ENCODE assay signal across 9 cellular contexts in the genomic region with DNA sequence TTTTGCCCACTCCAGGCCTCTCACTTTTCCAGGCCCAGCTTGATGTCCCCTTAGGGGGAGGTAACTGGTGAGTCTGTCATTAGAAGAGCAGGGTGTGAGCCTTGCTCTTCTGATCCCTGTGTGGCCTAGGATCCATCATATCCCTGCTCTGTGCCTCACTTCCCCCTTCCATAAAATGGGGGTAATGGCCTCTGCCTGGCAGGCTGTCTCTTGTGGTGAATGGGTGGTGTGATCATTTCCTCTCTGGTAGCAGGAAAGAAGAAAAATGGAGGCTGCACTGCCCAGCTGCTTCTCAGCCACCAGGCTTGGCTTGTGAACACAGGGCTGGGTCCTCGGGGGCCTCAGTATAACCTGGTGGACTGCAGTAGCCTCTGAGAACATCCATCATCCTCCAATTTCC. TPM values are rescaled to one million over a fixed set of nuclear protein-coding genes. Genes with fewer than 3 reads are reported as not detected.
DNase-seq lines count a peak whose midpoint lies in the region; ATAC-seq and TF ChIP-seq lines count a peak whose summit lies in the region.
"Had no signal": no experiment of that assay in that cellular context is flagged by ENCODE, and none has a peak within 500 bp of the region (broad histone marks: within the 10 kb centered on the region; RNA-seq: fewer than 3 reads in every experiment).

No MANE protein-coding gene starts in this region.

- H3K27ac ChIP-seq in SJCRH30: peak overlapping the region; percentile 49
- H3K27ac ChIP-seq: epithelial cell of prostate had no signal

- DNase-seq in GF-D8 (lab: John Stamatoyannopoulos, UW) (peak; percentile 28), SJCRH30 (no peak), fibroblast of pulmonary artery (ENCODE audit: low read depth) (no peak), retina (no peak), DMS 273 treated with DMSO at 0.1 percent for 48 hours (lab: John Stamatoyannopoulos, UW) (no peak)
- no peak for DNase-seq in activated CD4-positive, alpha-beta T cell treated with anti-CD3 and anti-CD28 coated beads, Interleukin-2, amount 10 ng/mL, durations not matched to agents 24 days and 14 days

- H3K9ac ChIP-seq in skeletal muscle satellite cell (ENCODE audit: low read depth, low read length): peak overlapping the region; percentile 69

- no peaks in the 10 kb centered on the region for H3K9me3 Mint-ChIP-seq in activated CD4-positive, alpha-beta T cell treated with anti-CD3 and anti-CD28 coated beads, Interleukin-2, amount 10 ng/mL, durations not matched to agents 24 days and 14 days

- H3K4me1 ChIP-seq in SJCRH30: peaks cover 23% of the 10 kb centered on the region
- H3K4me1 ChIP-seq in skeletal muscle satellite cell (ENCODE audit: control insufficient read depth, insufficient read depth, low read length): peaks cover 66% of the 10 kb centered on the region

- H3K4me1 Mint-ChIP-seq in activated CD4-positive, alpha-beta T cell treated with anti-CD3 and anti-CD28 coated beads, Interleukin-2, amount 10 ng/mL, durations not matched to agents 24 days and 14 days: peaks cover 9% of the 10 kb centered on the region

- no peak overlapping the region for H3K4me3 ChIP-seq in SJCRH30
- H3K4me3 ChIP-seq in fibroblast of pulmonary artery (replicated peaks; ENCODE audit: low read depth, low read length): peak overlapping the region; percentile 51
- H3K4me3 ChIP-seq in skeletal muscle satellite cell (ENCODE audit: low read length): peak overlapping the region; percentile 77

- H3K9me3 ChIP-seq in SJCRH30 (replicated peaks) (no peaks in the 10 kb centered on the region), skeletal muscle satellite cell (replicated peaks; ENCODE audit: low read length) (no peaks in the 10 kb centered on the region)

- H3K4me3 Mint-ChIP-seq in activated CD4-positive, alpha-beta T cell treated with anti-CD3 and anti-CD28 coated beads, Interleukin-2, amount 10 ng/mL, durations not matched to agents 24 days and 14 days: no peak overlapping the region

- no peak for TF ChIP-seq CTCF in fibroblast of pulmonary artery (IDR thresholded peaks at IDR 0.05; ENCODE audit: low read length, missing control alignments)

- no peaks in the 10 kb centered on the region for H3K27me3 ChIP-seq in SJCRH30
- H3K27me3 ChIP-seq in skeletal muscle satellite cell (ENCODE audit: control insufficient read depth, insufficient read depth, low read length): no peaks in the 10 kb centered on the region

- intact Hi-C loops in activated CD4-positive, alpha-beta T cell treated with anti-CD3 and anti-CD28 coated beads, Interleukin-2, amount 10 ng/mL, durations not matched to agents 24 days and 14 days (cut with micrococcal nuclease): no loop called here

- no peaks in the 10 kb centered on the region for H3K36me3 ChIP-seq in SJCRH30
- peaks cover 34% of the 10 kb centered on the region for H3K36me3 ChIP-seq in skeletal muscle satellite cell (ENCODE audit: insufficient read depth, low read length)

- H3K4me2 ChIP-seq in skeletal muscle satellite cell (ENCODE audit: low read length): peak overlapping the region; percentile 99

- peaks cover 19% of the 10 kb centered on the region for H3K27me3 Mint-ChIP-seq in activated CD4-positive, alpha-beta T cell treated with anti-CD3 and anti-CD28 coated beads, Interleukin-2, amount 10 ng/mL, durations not matched to agents 24 days and 14 days

- no peaks in the 10 kb centered on the region for H3K36me3 Mint-ChIP-seq in activated CD4-positive, alpha-beta T cell treated with anti-CD3 and anti-CD28 coated beads, Interleukin-2, amount 10 ng/mL, durations not matched to agents 24 days and 14 days (ENCODE audit: low read depth)

- ATAC-seq in GM19467 (IDR thresholded peaks at IDR 0.05; ENCODE audit: unreplicated experiment): no peak

- no peak overlapping the region for H3K27ac Mint-ChIP-seq in activated CD4-positive, alpha-beta T cell treated with anti-CD3 and anti-CD28 coated beads, Interleukin-2, amount 10 ng/mL, durations not matched to agents 24 days and 14 days

RNA-seq across cellular contexts. Expression of a gene that starts 5.6 kb away (rescaled TPM):
- total RNA-seq in SJCRH30 (2014; rRNA removed; shearing (Covaris generic)): 7.8 and 12.0 TPM in 2 replicates
- 9.4 and 11.2 TPM in 2 replicates for total RNA-seq in skeletal muscle satellite cell (2012; rRNA removed)
- total RNA-seq in activated CD4-positive, alpha-beta T cell treated with anti-CD3 and anti-CD28 coated beads, Interleukin-2, amount 10 ng/mL, durations not matched to agents 24 days and 14 days: 0.05 TPM in 1 of 2 replicates, not detected in the other

RNA-seq across cellular contexts. Expression of a gene that starts 41.5 kb away (rescaled TPM):
- total RNA-seq in SJCRH30 (2014; rRNA removed; shearing (Covaris generic)): 0.08 TPM in 1 of 2 replicates, not detected in the other
- total RNA-seq in skeletal muscle satellite cell (2012; rRNA removed): 0.25 TPM in 1 of 2 replicates, not detected in the other
- not detected in 2 replicates for total RNA-seq in activated CD4-positive, alpha-beta T cell treated with anti-CD3 and anti-CD28 coated beads, Interleukin-2, amount 10 ng/mL, durations not matched to agents 24 days and 14 days
